ENCODE assay signal across 18 cellular contexts in the genomic region with DNA sequence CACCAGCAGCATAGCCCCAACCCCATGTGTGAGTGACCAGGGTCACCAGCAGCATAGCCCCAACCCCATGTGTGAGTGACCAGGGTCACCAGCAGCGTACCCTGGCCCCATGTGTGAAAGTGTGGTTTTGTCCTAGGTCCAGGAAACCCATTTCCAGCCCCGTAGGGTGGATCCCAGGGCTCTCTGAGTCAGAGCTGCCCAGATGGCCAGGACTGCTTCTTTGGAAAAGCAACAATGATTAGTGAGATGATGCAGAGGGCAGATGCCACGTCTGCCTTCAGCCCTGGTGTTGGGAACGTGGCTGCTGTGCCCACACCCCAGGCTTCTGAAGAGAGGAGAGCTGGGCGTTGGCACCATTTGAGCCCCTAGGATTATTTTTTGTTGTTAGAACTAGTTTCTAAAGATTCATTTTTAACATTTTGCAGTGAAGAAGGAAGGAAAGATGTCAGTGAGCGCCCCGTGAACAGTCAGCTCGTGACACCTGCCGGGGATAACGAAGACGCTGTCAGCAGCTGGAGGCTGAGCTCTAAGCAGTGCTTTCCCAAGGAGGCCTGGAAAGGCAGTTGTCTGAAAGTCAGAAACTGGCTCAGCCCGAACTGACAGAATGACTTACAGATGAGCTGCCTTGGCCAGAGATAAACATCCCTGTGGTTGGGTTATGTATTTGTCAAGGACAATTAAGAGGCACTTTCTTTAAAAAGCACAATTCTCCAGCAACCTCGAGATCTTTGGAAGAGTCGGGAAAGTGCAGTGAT. TPM values are rescaled to one million over a fixed set of nuclear protein-coding genes. Genes with fewer than 3 reads are reported as not detected.
DNase-seq lines count a peak whose midpoint lies in the region; ATAC-seq and TF ChIP-seq lines count a peak whose summit lies in the region.
"Had no signal": no experiment of that assay in that cellular context is flagged by ENCODE, and none has a peak within 500 bp of the region (broad histone marks: within the 10 kb centered on the region; RNA-seq: fewer than 3 reads in every experiment).

No MANE protein-coding gene starts in this region.

- H3K27ac Mint-ChIP-seq in endothelial cell (ENCODE audit: unreplicated experiment) = no peak overlapping the region
- H3K27ac Mint-ChIP-seq: CD4-positive, alpha-beta memory T cell; natural killer cell treated with Interleukin-12 subunit alpha and Interleukin-12 subunit beta and Interleukin-15 and Interleukin-18, amount 100 ng/mL, for 72 hours had no signal

- H3K36me3 Mint-ChIP-seq in endothelial cell (ENCODE audit: low read depth, unreplicated experiment) = no peaks in the 10 kb centered on the region

- intact Hi-C loops in sciatic nerve (cut with DNase I) = no loop called here

- no peaks in the 10 kb centered on the region for H3K9me3 Mint-ChIP-seq in endothelial cell (ENCODE audit: unreplicated experiment)

- TF ChIP-seq CTCF in endothelial cell (IDR thresholded peaks at IDR 0.05; ENCODE audit: unreplicated experiment) = no peak

- DNase-seq in DMS 273 (lab: John Stamatoyannopoulos, UW; ENCODE audit: unreplicated experiment) (peak; percentile 44), DMS 273 treated with DMSO at 0.1 percent for 48 hours (lab: John Stamatoyannopoulos, UW) (no peak), HCEC 1CT (peak; percentile 38), endothelial cell (ENCODE audit: low spot score) (no peak), sciatic nerve (ENCODE audit: low spot score) (peak; percentile 52), NCI-H187 treated with DMSO at 0.1 percent for 48 hours (lab: John Stamatoyannopoulos, UW) (no peak)
- DNase-seq: activated CD4-positive, alpha-beta T cell treated with anti-CD3 and anti-CD28 coated beads, Interleukin-2, amount 50 U/mL, for 4 hours; activated T-cell treated with anti-CD3 and anti-CD28 coated beads, Interleukin-2, amount 50 U/mL, for 48 hours; adrenal gland; CD4-positive, alpha-beta memory T cell; NCI-H1436 treated with DMSO at 0.1 percent for 48 hours; NCI-H524 treated with DMSO at 0.1 percent for 48 hours; PC-3; stimulated activated CD4-positive, alpha-beta T cell treated with anti-CD3 and anti-CD28 coated beads, Interleukin-2, amount 100 ng/mL, for 24 hours had no signal

- no peak for ATAC-seq in sciatic nerve
- ATAC-seq in HG03159 (IDR thresholded peaks at IDR 0.05; ENCODE audit: unreplicated experiment) = no peak
- ATAC-seq in GM21717 (IDR thresholded peaks at IDR 0.05; ENCODE audit: unreplicated experiment) = no peak
- ATAC-seq: GM12878; natural killer cell treated with Interleukin-12 subunit alpha and Interleukin-12 subunit beta and Interleukin-15 and Interleukin-18, amount 100 ng/mL, for 72 hours; PC-3 had no signal

- H3K4me1 Mint-ChIP-seq in endothelial cell (ENCODE audit: unreplicated experiment) = no peaks in the 10 kb centered on the region
- H3K4me1 Mint-ChIP-seq: CD4-positive, alpha-beta memory T cell had no signal

- peak overlapping the region; percentile 3 for H3K4me3 Mint-ChIP-seq in endothelial cell (ENCODE audit: unreplicated experiment)
- H3K4me3 Mint-ChIP-seq: CD4-positive, alpha-beta memory T cell; natural killer cell treated with Interleukin-12 subunit alpha and Interleukin-12 subunit beta and Interleukin-15 and Interleukin-18, amount 100 ng/mL, for 72 hours had no signal

- H3K27me3 Mint-ChIP-seq in endothelial cell (ENCODE audit: unreplicated experiment) = peaks cover 6% of the 10 kb centered on the region

RNA-seq across cellular contexts. Expression of a gene that starts 32.1 kb away (rescaled TPM):
- total RNA-seq in endothelial cell (ENCODE audit: unreplicated experiment) (0.56 TPM), sciatic nerve (0.22 TPM)
- total RNA-seq: CD4-positive, alpha-beta memory T cell; natural killer cell treated with Interleukin-12 subunit alpha and Interleukin-12 subunit beta and Interleukin-15 and Interleukin-18, amount 100 ng/mL, for 72 hours; PC-3 had no signal

Comparison
In these comparisons a context has a peak if more than half of its experiments do, and no peak if none do; other contexts are left out.
1. DNase-seq: peak in DMS 273 (single experiment), HCEC 1CT (single experiment) and sciatic nerve (single experiment); none in DMS 273 treated with DMSO at 0.1 percent for 48 hours (single experiment), endothelial cell (single experiment) and NCI-H187 treated with DMSO at 0.1 percent for 48 hours (single experiment).